8 cellular contexts compared by ENCODE assay signal in the genomic region with DNA sequence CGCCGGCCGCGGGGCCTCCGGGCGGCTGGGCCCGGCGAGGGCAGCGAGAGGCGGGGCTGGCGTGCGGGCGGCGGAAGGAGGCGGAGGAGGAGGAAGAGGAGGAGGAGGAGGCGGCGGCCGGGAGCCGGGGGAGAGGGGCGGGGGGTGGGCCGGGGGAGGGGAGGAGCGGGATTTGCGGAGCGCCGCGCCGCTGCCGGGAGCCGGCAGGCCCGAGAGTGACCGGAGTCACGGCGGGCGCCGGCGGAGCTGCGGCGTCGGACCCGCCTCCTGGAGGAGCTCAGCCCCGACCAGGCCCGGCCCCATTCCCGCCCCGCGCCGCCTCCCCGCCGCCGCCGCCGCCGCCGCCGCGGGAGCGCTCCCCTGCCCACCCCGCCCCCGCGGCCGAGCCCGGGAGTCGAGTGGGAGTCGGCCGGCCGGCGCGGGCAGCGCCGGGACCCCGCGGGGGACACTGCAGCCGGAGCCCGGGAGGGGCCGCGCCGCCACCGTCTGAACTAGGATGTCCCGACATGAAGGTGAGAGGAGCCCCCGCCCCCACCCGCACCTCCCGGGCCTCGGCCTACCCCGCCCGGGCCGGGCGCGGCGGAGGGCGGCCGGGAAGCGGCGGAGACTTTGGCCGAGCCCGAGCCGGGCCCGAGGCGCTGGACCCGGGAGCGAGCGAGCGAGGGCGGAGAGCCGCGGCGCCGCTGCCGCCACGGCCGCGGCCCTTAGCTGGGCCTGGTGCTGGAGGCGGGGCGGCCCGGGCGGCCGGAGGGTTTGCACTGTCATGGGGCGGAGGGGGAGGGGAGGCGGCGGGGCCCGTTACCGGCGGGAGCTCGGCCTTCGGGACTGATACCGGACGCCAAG. TPM values are rescaled to one million over a fixed set of nuclear protein-coding genes. Genes with fewer than 3 reads are reported as not detected.
DNase-seq lines count a peak whose midpoint lies in the region; ATAC-seq and TF ChIP-seq lines count a peak whose summit lies in the region.

Gene KCMF1 (plus strand): TSS at position 206 of the 843 bp plus-strand sequence. CDS start 291 bp downstream, at position 497.

- WGBS in endodermal cell (ENCODE audit: insufficient coverage in 1 of 2, insufficient read length in 1 of 2), 2 experiments, result 0% methylated on average over 10 to 113 of the region's 125 CpGs
- 0% methylated on average over 44 to 79 of the region's 125 CpGs for WGBS in mesodermal cell (ENCODE audit: insufficient coverage in 2 of 2), 2 experiments

- H3K9ac ChIP-seq in endodermal cell (ENCODE audit: extremely low read depth, low read length, poor library complexity, severe bottlenecking), result peak within 1 kb of the TSS; percentile 95

- H3K9me3 ChIP-seq in endodermal cell (ENCODE audit: control insufficient read depth, low read length) (peaks cover 2% of the 10 kb centered on the region), mesodermal cell (ENCODE audit: control insufficient read depth, low read length) (no peaks in the 10 kb centered on the region)

- H3K27ac ChIP-seq in endodermal cell (ENCODE audit: low read depth, low read length), result peak within 1 kb of the TSS; percentile 92
- peak within 1 kb of the TSS; percentile 92 for H3K27ac ChIP-seq in mesodermal cell (ENCODE audit: low read depth, low read length, severe bottlenecking)

- H3K27me3 Mint-ChIP-seq in endodermal cell (ENCODE audit: insufficient read depth), result no peaks in the 10 kb centered on the region

- H3K4me3 ChIP-seq in AG09309 (ENCODE audit: control insufficient read depth, low read depth, low read length) (peak within 1 kb of the TSS; percentile 96), endodermal cell (ENCODE audit: low read length) (peak within 1 kb of the TSS; percentile 99), mesodermal cell (ENCODE audit: extremely low read depth, insufficient read depth, low read length, poor library complexity, severe bottlenecking) (peak within 1 kb of the TSS; percentile 84)

- no peaks in the 10 kb centered on the region for H3K9me3 Mint-ChIP-seq in endodermal cell

- peak within 1 kb of the TSS; percentile 95 for H3K27ac Mint-ChIP-seq in endodermal cell

- H3K4me1 Mint-ChIP-seq in endodermal cell, result peaks cover 18% of the 10 kb centered on the region

- ATAC-seq in GM18867 (IDR thresholded peaks at IDR 0.05; ENCODE audit: unreplicated experiment), result peak; percentile 53
- ATAC-seq in HG03097 (IDR thresholded peaks at IDR 0.05; ENCODE audit: low FRiP score, unreplicated experiment), result peak; percentile 39

- H3K4me1 ChIP-seq in endodermal cell (ENCODE audit: control insufficient read depth, insufficient read depth, low read length) (no peaks in the 10 kb centered on the region), mesodermal cell (ENCODE audit: control insufficient read depth, insufficient read depth, low read length, poor library complexity, severe bottlenecking) (peaks cover 9% of the 10 kb centered on the region)

- TF ChIP-seq CTCF in AG09309 (IDR thresholded peaks at IDR 0.05; ENCODE audit: control insufficient read depth, insufficient read depth, low read depth, low read length, missing control alignments) (no peak), endodermal cell (conservative IDR thresholded peaks at IDR 0.05) (no peak)

- no peak for DNase-seq in AG09309 (ENCODE audit: low read depth)
- peak; percentile 50 for DNase-seq in NOMO-1 treated with dmso at 0.1 percent for 144 hours (lab: John Stamatoyannopoulos, UW; ENCODE audit: unreplicated experiment)
- peak; percentile 77 for DNase-seq in activated CD8-positive, alpha-beta memory T cell treated with anti-CD3 and anti-CD28 coated beads, Interleukin-2, amount 50 U/mL, for 4 hours
- peak; percentile 91 for DNase-seq in endodermal cell
- peak; percentile 50 for DNase-seq in stimulated activated CD8-positive, alpha-beta memory T cell treated with anti-CD3 and anti-CD28 coated beads, Interleukin-15, amount 100 ng/mL, for 24 hours (ENCODE audit: low read depth)

- no peaks in the 10 kb centered on the region for H3K27me3 ChIP-seq in endodermal cell (ENCODE audit: control insufficient read depth, insufficient read depth, low read length, poor library complexity, severe bottlenecking)

- H3K36me3 Mint-ChIP-seq in endodermal cell (ENCODE audit: low read depth), result peaks cover 15% of the 10 kb centered on the region

- H3K36me3 ChIP-seq in endodermal cell (ENCODE audit: control insufficient read depth, insufficient read depth, low read length) (peaks cover 7% of the 10 kb centered on the region), mesodermal cell (ENCODE audit: control insufficient read depth, insufficient read depth, low read length) (peaks cover 18% of the 10 kb centered on the region)

- peak within 1 kb of the TSS; percentile 78 for H3K4me3 Mint-ChIP-seq in endodermal cell

RNA-seq across cellular contexts. Expression of gene KCMF1, which starts in this region (rescaled TPM):
- total RNA-seq in endodermal cell, result 10 to 100 TPM; 71.8 to 86.8 TPM
- 77.4 TPM for polyA plus RNA-seq in endodermal cell (2013, experiment 1 of 2)
- polyA plus RNA-seq in endodermal cell (2013, experiment 2 of 2), result 68.3 TPM
- polyA plus RNA-seq in mesodermal cell (2013, experiment 1 of 2), result 81.2 TPM
- polyA plus RNA-seq in mesodermal cell (2013, experiment 2 of 2), result 82.8 TPM
